In the genomic region with DNA sequence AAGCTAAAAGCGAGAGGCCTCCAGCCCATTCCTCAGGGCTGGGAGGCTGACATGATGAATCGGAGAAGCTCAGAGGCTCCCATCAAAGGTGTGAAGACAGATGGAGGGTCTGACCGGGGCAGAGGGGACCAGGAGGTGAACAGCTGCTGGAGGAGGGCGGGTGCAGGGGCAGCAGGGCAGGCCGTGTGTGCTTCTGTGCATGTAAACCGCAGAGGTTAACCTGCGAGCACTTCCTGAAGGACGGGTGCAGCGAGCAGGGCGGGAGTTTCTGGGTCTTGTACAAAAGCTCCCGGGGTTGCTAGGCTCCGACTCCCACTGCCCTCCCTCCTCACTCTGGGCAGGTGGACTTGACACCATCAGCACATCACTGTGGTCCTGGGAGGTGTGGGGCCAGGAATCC, we compare ENCODE assay signal across 18 cellular contexts.
"Had no signal": no experiment of that assay in that cellular context is flagged by ENCODE, and none has a peak within 500 bp of the region (broad histone marks: within the 10 kb centered on the region; RNA-seq: fewer than 3 reads in every experiment).

No MANE protein-coding gene starts in this region.

- H3K9me3 Mint-ChIP-seq: activated naive CD8-positive, alpha-beta T cell treated with anti-CD3 and anti-CD28 coated beads for 36 hours; activated T-helper 17 cell treated with anti-CD3 and anti-CD28 coated beads, Interleukin-2, amount 50 U/mL, for 72 hours; natural killer cell treated with Interleukin-12 subunit alpha and Interleukin-12 subunit beta and Interleukin-15 and Interleukin-18, amount 100 ng/mL, for 72 hours had no signal

- H3K4me1 ChIP-seq: colonic mucosa, foreskin keratinocyte, thyroid gland had no signal

- H3K27ac ChIP-seq: colonic mucosa, foreskin keratinocyte, thyroid gland, VCaP had no signal

- H3K36me3 Mint-ChIP-seq: activated naive CD8-positive, alpha-beta T cell treated with anti-CD3 and anti-CD28 coated beads for 36 hours; brain; natural killer cell treated with Interleukin-12 subunit alpha and Interleukin-12 subunit beta and Interleukin-15 and Interleukin-18, amount 100 ng/mL, for 72 hours had no signal

- H3K27me3 ChIP-seq: thyroid gland had no signal

- H3K36me3 ChIP-seq: colonic mucosa, thyroid gland had no signal

- H3K4me1 Mint-ChIP-seq: activated naive CD8-positive, alpha-beta T cell treated with anti-CD3 and anti-CD28 coated beads for 36 hours; activated T-helper 17 cell treated with anti-CD3 and anti-CD28 coated beads, Interleukin-2, amount 50 U/mL, for 72 hours had no signal

- H3K9me3 ChIP-seq: colonic mucosa, thyroid gland had no signal

- DNase-seq: activated CD4-positive, alpha-beta T cell treated with anti-CD3 and anti-CD28 coated beads, Interleukin-2, amount 50 U/mL, for 4 hours; activated naive CD4-positive, alpha-beta T cell; activated naive CD8-positive, alpha-beta T cell treated with anti-CD3 and anti-CD28 coated beads for 36 hours; activated T-cell treated with anti-CD3 and anti-CD28 coated beads, Interleukin-2, amount 50 U/mL, for 1 hour; central memory CD4-positive, alpha-beta T cell; colonic mucosa; foreskin keratinocyte; hippocampal formation; nucleus accumbens; posterior cingulate gyrus; stimulated activated naive CD4-positive, alpha-beta T cell; thyroid gland had no signal

- H3K4me3 ChIP-seq: colonic mucosa, lung, thyroid gland had no signal

- ATAC-seq: activated T-helper 17 cell treated with anti-CD3 and anti-CD28 coated beads, Interleukin-2, amount 50 U/mL, for 72 hours; foreskin keratinocyte; left lobe of liver had no signal

- H3K4me3 Mint-ChIP-seq: activated naive CD8-positive, alpha-beta T cell treated with anti-CD3 and anti-CD28 coated beads for 36 hours; activated T-helper 17 cell treated with anti-CD3 and anti-CD28 coated beads, Interleukin-2, amount 50 U/mL, for 72 hours; brain; natural killer cell treated with Interleukin-12 subunit alpha and Interleukin-12 subunit beta and Interleukin-15 and Interleukin-18, amount 100 ng/mL, for 72 hours had no signal

- H3K27ac Mint-ChIP-seq: activated naive CD8-positive, alpha-beta T cell treated with anti-CD3 and anti-CD28 coated beads for 36 hours; activated T-helper 17 cell treated with anti-CD3 and anti-CD28 coated beads, Interleukin-2, amount 50 U/mL, for 72 hours; brain; natural killer cell treated with Interleukin-12 subunit alpha and Interleukin-12 subunit beta and Interleukin-15 and Interleukin-18, amount 100 ng/mL, for 72 hours had no signal
